Comparison of ENCODE assay signal across 7 cellular contexts in the genomic region with DNA sequence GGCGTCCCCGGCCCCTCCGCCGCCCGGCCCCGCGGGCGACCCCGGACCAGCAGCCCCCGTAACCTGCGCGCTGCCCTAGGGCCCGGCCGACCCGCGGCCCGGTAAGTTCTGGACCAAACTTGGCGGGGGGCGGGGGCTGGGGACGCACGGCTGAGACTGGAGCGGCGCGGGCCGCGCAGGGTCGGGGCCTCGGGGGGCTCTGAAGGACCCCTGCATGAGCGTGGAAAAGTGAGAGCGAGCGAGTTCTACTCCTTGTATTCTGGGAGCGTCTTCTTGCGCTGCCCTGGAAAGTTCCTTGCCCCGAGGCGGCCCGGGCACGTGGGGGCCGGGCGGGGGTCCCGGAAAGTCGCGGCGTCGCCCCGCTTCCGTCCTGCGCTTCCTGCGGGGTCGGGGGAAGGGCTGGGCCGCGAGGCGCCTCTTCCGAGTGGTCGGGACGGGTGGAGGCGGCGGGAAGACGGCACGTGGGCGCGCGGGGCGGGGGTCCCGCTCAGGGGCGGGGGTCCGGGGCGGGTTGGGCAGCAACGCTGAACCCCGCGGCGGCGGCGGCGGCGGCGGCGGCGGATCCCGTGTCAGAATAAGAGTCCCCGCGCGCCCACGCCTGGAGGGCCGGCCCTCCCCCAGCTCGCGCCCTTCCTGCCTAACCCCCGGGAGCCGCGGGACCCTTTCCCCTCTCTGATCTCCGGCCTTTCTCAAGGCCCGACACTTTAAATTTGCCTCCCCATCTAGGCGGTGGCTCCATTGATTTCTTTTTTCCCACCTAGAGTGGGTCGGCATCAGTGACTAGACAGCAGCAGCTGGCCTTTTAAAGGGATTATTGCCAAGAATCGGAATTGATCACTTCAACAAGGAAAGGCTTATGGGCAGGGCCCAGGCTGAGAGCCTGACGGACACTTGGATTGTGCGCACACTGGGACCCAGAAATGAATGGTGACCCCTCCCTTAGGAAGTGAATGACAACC. TPM values are rescaled to one million over a fixed set of nuclear protein-coding genes. Genes with fewer than 3 reads are reported as not detected.
A peak's percentile ranks its signal among the peaks of the same experiment; 100 is the strongest.
DNase-seq lines count a peak whose midpoint lies in the region; ATAC-seq lines count a peak whose summit lies in the region.

No MANE protein-coding gene starts in this region.

- H3K27me3 ChIP-seq in rectal smooth muscle tissue (ENCODE audit: control insufficient read depth, insufficient read depth, low read length): no peaks in the 10 kb centered on the region

- H3K9ac ChIP-seq in rectal smooth muscle tissue (ENCODE audit: low read length): peak overlapping the region; percentile 7

- H3K4me3 ChIP-seq in rectal smooth muscle tissue (ENCODE audit: low read length): peak overlapping the region; percentile 77

- H3K27ac ChIP-seq in rectal smooth muscle tissue (ENCODE audit: low read depth, low read length): peak overlapping the region; percentile 74

- no peaks in the 10 kb centered on the region for H3K36me3 ChIP-seq in rectal smooth muscle tissue (ENCODE audit: control insufficient read depth, insufficient read depth, low read length)

- peaks cover 11% of the 10 kb centered on the region for H3K4me1 ChIP-seq in rectal smooth muscle tissue (ENCODE audit: control insufficient read depth, insufficient read depth, low read length)

- intact Hi-C loops in left ventricle myocardium superior (cut with micrococcal nuclease): no loop called here

- ATAC-seq in GM18511 (IDR thresholded peaks at IDR 0.05; ENCODE audit: unreplicated experiment) (peak; percentile 38), HG03097 (IDR thresholded peaks at IDR 0.05; ENCODE audit: low FRiP score, unreplicated experiment) (peak; percentile 1), left ventricle myocardium superior (peak; percentile 8)

- peak; percentile 69 for DNase-seq in RKO (ENCODE audit: low spot score)
- DNase-seq in activated naive CD4-positive, alpha-beta T cell treated with anti-CD3 and anti-CD28 coated beads, Interleukin-2, amount 50 U/mL, for 16 hours: peak; percentile 71
- DNase-seq in left ventricle myocardium superior: peak; percentile 75
- DNase-seq in NCI-H2029 (lab: John Stamatoyannopoulos, UW): no peak

RNA-seq across cellular contexts. Expression of a gene that starts 0.7 kb away (rescaled TPM):
- total RNA-seq in left ventricle myocardium superior: 29.7 TPM
